In the genomic region with DNA sequence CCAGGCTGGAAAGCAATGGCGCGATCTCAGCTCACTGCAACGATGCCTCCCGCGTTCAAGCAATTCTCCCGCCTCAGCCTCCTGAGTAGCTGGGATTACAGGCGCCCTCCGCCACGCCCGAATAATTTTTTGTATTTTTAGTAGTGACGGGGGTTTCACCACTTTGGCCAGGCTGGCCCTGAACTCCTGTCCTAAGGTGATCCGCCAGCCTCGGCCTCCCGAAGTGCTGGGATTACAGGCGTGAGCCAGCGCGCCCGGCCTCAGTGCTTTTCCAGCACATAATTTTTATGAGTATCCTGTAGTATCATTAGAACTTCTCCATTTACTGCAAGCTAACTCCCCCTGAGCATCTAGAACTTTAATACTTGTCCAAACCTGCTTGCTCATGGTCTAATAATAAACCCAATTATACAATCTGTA, we compare ENCODE assay signal across 8 cellular contexts. TPM values are rescaled to one million over a fixed set of nuclear protein-coding genes. Genes with fewer than 3 reads are reported as not detected.
DNase-seq lines count a peak whose midpoint lies in the region; ATAC-seq, FAIRE-seq and TF ChIP-seq lines count a peak whose summit lies in the region.

No MANE protein-coding gene starts in this region.

- no peak for DNase-seq in A549 (ENCODE audit: low read depth in 1 of 2, low spot score in 1 of 2)
- no peak for DNase-seq in central memory CD8-positive, alpha-beta T cell (ENCODE audit: low spot score in 2 of 2)
- DNase-seq in DMS 273 treated with DMSO at 0.1 percent for 48 hours (lab: John Stamatoyannopoulos, UW), result no peak
- no peak for DNase-seq in kidney glomerular epithelial cell (lab: John Stamatoyannopoulos, UW)
- DNase-seq in D721Med (ENCODE audit: insufficient read length, low spot score), result no peak
- no peak for DNase-seq in cerebellum (ENCODE audit: low spot score)

- POLR2A ChIA-PET in A549 (lab: Yijun Ruan, JAX), result no interaction called here

- CTCF ChIA-PET in A549 (lab: Yijun Ruan, JAX), result interaction anchor here (1.0 to 1.7 kb wide), 5 partner anchors 26 to 153 kb away, joined by 3 to 7 read pairs (median 3); no protein-coding TSS in a partner anchor

- ATAC-seq in A549, result no peak
- no peak for ATAC-seq in central memory CD8-positive, alpha-beta T cell (replicated peaks; ENCODE audit: extremely low read depth, poor library complexity, severe bottlenecking)

- TF ChIP-seq POLR2A in A549 (IDR thresholded peaks at IDR 0.05; ENCODE audit: low read length), result no peak

- no peak for FAIRE-seq in A549 (lab: Jason Lieb, UNC)
- FAIRE-seq in D721Med (lab: Jason Lieb, UNC), result no peak

- H3K9ac ChIP-seq in HUES64 (ENCODE audit: low read depth, low read length), result peak overlapping the region; percentile 97
- H3K9ac ChIP-seq in mucosa of rectum (ENCODE audit: low read depth in 1 of 2, low read length in 2 of 2), result peak overlapping the region; percentile 29 to 93

- no peak for TF ChIP-seq CTCF in A549 (IDR thresholded peaks at IDR 0.05)
- no peak for TF ChIP-seq CTCF in D721Med (IDR thresholded peaks at IDR 0.05; ENCODE audit: insufficient read depth, missing control alignments)

- WGBS in A549 (ENCODE audit: missing lambda C conversion rate), result 78% methylated on average over 18 of the region's 18 CpGs
- 87% methylated on average over 18 of the region's 18 CpGs for WGBS in HUES64

- H3K4me1 ChIP-seq in A549 (peaks cover 19% of the 10 kb centered on the region), HUES64 (ENCODE audit: insufficient read depth, low read length) (no peaks in the 10 kb centered on the region), mucosa of rectum (ENCODE audit: control insufficient read depth in 2 of 2, insufficient read depth in 2 of 2, low read length in 2 of 2) (peaks cover 5 to 8% of the 10 kb centered on the region in 2 donors)

- H3K4me3 ChIP-seq in A549, result peak overlapping the region; percentile 98
- peak overlapping the region; percentile 97 for H3K4me3 ChIP-seq in HUES64 (ENCODE audit: low read length)
- peak overlapping the region; percentile 73 to 83 for H3K4me3 ChIP-seq in mucosa of rectum (ENCODE audit: low read length in 2 of 2)

- peaks cover 35% of the 10 kb centered on the region for H3K4me1 Mint-ChIP-seq in central memory CD8-positive, alpha-beta T cell

- H3K9me3 ChIP-seq in A549 (no peaks in the 10 kb centered on the region), HUES64 (ENCODE audit: insufficient read depth, low read depth, low read length) (no peaks in the 10 kb centered on the region), mucosa of rectum (ENCODE audit: control insufficient read depth in 2 of 2, low read length in 2 of 2) (no peaks in the 10 kb centered on the region)

- H3K36me3 ChIP-seq in HUES64 (ENCODE audit: insufficient read depth, low read length), result peaks cover 17% of the 10 kb centered on the region
- H3K36me3 ChIP-seq in mucosa of rectum (ENCODE audit: control insufficient read depth in 2 of 2, insufficient read depth in 2 of 2, low read length in 2 of 2), result no peaks in the 10 kb centered on the region

- H3K27ac ChIP-seq in A549 (peak overlapping the region; percentile 95 to 96), HUES64 (ENCODE audit: low read depth, low read length) (peak overlapping the region; percentile 94), mucosa of rectum (ENCODE audit: low read depth in 2 of 2, low read length in 2 of 2) (peak overlapping the region; percentile 31 to 98)

- no peak for TF ChIP-seq RAD21 in A549 (conservative IDR thresholded peaks at IDR 0.05 in 1 of 2, IDR thresholded peaks at IDR 0.05 in 1 of 2)

- H3K27me3 ChIP-seq in HUES64 (ENCODE audit: insufficient read depth, low read length), result no peaks in the 10 kb centered on the region
- no peaks in the 10 kb centered on the region for H3K27me3 ChIP-seq in mucosa of rectum (ENCODE audit: control insufficient read depth in 2 of 2, insufficient read depth in 2 of 2, low read length in 2 of 2)

- H3K9me3 Mint-ChIP-seq in central memory CD8-positive, alpha-beta T cell, result no peaks in the 10 kb centered on the region

- no peak for TF ChIP-seq EP300 in A549 (IDR thresholded peaks at IDR 0.05)

- peak overlapping the region; percentile 85 for H3K4me3 Mint-ChIP-seq in central memory CD8-positive, alpha-beta T cell

- no peaks in the 10 kb centered on the region for H3K27me3 Mint-ChIP-seq in central memory CD8-positive, alpha-beta T cell

- peak overlapping the region; percentile 89 for H3K27ac Mint-ChIP-seq in central memory CD8-positive, alpha-beta T cell (ENCODE audit: low read depth)

- H3K36me3 Mint-ChIP-seq in central memory CD8-positive, alpha-beta T cell (ENCODE audit: insufficient read depth), result peaks cover 18% of the 10 kb centered on the region

- H3K4me2 ChIP-seq in A549, result peak overlapping the region; percentile 72

TF ChIP-seq in A549, 52 proteins besides CTCF, POLR2A, EP300 and RAD21:
- TF ChIP-seq SMC3 (IDR thresholded peaks at IDR 0.05) (no peak), HEYL (CRISPR knock-in tag; IDR thresholded peaks at IDR 0.05) (no peak), ZNF302 (CRISPR knock-in tag; IDR thresholded peaks at IDR 0.05) (no peak), CBX8 (IDR thresholded peaks at IDR 0.05) (no peak), JUN (IDR thresholded peaks at IDR 0.05) (no peak), POLR2AphosphoS2 (conservative IDR thresholded peaks at IDR 0.05; ENCODE audit: low read length) (no peak), FOSB (CRISPR knock-in tag; IDR thresholded peaks at IDR 0.05) (no peak), MAZ (IDR thresholded peaks at IDR 0.05; ENCODE audit: borderline replicate concordance, low read depth, low read length) (no peak), MAFK (IDR thresholded peaks at IDR 0.05; ENCODE audit: partially characterized antibody) (no peak), HOXA7 (CRISPR knock-in tag; IDR thresholded peaks at IDR 0.05) (no peak), CHD4 (IDR thresholded peaks at IDR 0.05; ENCODE audit: borderline replicate concordance) (no peak), RFX5 (IDR thresholded peaks at IDR 0.05) (no peak), CHD2 (IDR thresholded peaks at IDR 0.05; ENCODE audit: low read length, partially characterized antibody) (no peak), NFE2L2 (conservative IDR thresholded peaks at IDR 0.05; ENCODE audit: low read length) (no peak), JUNB (IDR thresholded peaks at IDR 0.05) (no peak)
- TF ChIP-seq, protein P1, sequence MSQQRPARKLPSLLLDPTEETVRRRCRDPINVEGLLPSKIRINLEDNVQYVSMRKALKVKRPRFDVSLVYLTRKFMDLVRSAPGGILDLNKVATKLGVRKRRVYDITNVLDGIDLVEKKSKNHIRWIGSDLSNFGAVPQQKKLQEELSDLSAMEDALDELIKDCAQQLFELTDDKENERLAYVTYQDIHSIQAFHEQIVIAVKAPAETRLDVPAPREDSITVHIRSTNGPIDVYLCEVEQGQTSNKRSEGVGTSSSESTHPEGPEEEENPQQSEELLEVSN (IDR thresholded peaks at IDR 0.05; ENCODE audit: borderline replicate concordance, low read depth), result no peak
- TF ChIP-seq, protein P2, sequence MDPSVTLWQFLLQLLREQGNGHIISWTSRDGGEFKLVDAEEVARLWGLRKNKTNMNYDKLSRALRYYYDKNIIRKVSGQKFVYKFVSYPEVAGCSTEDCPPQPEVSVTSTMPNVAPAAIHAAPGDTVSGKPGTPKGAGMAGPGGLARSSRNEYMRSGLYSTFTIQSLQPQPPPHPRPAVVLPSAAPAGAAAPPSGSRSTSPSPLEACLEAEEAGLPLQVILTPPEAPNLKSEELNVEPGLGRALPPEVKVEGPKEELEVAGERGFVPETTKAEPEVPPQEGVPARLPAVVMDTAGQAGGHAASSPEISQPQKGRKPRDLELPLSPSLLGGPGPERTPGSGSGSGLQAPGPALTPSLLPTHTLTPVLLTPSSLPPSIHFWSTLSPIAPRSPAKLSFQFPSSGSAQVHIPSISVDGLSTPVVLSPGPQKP (IDR thresholded peaks at IDR 0.05; ENCODE audit: low read depth, low read length), result no peak
- TF ChIP-seq, protein P3, sequence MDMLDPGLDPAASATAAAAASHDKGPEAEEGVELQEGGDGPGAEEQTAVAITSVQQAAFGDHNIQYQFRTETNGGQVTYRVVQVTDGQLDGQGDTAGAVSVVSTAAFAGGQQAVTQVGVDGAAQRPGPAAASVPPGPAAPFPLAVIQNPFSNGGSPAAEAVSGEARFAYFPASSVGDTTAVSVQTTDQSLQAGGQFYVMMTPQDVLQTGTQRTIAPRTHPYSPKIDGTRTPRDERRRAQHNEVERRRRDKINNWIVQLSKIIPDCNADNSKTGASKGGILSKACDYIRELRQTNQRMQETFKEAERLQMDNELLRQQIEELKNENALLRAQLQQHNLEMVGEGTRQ (IDR thresholded peaks at IDR 0.05), result no peak
- TF ChIP-seq, protein P4, sequence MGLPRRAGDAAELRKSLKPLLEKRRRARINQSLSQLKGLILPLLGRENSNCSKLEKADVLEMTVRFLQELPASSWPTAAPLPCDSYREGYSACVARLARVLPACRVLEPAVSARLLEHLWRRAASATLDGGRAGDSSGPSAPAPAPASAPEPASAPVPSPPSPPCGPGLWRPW (IDR thresholded peaks at IDR 0.05), result no peak
TF ChIP-seq in A549: peak in this region for 0.

RNA-seq across cellular contexts. Expression of a gene that starts 1.8 kb away (rescaled TPM):
- 100 and 117 TPM in 2 replicates for polyA plus RNA-seq in A549 (2011; rRNA removed)
- polyA plus RNA-seq in A549 (2012; cell fraction: cytosol; rRNA removed), result 38.3 and 54.8 TPM in 2 replicates
- 25.3 and 26.8 TPM in 2 replicates for polyA plus RNA-seq in A549 (2012; cell fraction: nucleus; rRNA removed)
- 76.3 to 86.2 TPM (median 78.5 TPM) in 3 replicates for polyA plus RNA-seq in A549 (2017; fragmentation: RNase III; extraction: RNeasy Plus Mini Kit Qiagen cat#74134 plus additional on column Dnase treatment)
- polyA minus RNA-seq in A549 (2011; rRNA and poly(A)+ RNA removed), result 47.7 and 50.8 TPM in 2 replicates
- polyA plus RNA-seq in HUES64 (2013, experiment 1 of 2), result 93.4 TPM
- polyA plus RNA-seq in HUES64 (2013, experiment 2 of 2), result 98.5 TPM
- 52.4 TPM for total RNA-seq in cerebellum
